ENCODE assay signal across 29 cellular contexts in genomic region chr4:187460016-187460415, GRCh38.
"Had no signal": no experiment of that assay in that cellular context is flagged by ENCODE, and none has a peak within 500 bp of the region (broad histone marks: within the 10 kb centered on the region; RNA-seq: fewer than 3 reads in every experiment).

No MANE protein-coding gene starts in this region.

- ATAC-seq: stimulated activated effector memory CD8-positive, alpha-beta T cell treated with anti-CD3 and anti-CD28 coated beads, Interleukin-12 subunit alpha, Interleukin-12 subunit beta, amount 100 ng/mL, for 72 hours; stimulated activated memory B cell treated with anti-CD40 and anti-IgM and Interleukin-4, amounts not matched to agents 10 μg/mL and 1 μg/mL and 100 μg/mL, for 72 hours; stimulated activated naive B cell treated with anti-CD40 and anti-IgM and Interleukin-4, amounts not matched to agents 10 μg/mL and 1 μg/mL and 100 μg/mL, for 72 hours; stimulated activated naive CD8-positive, alpha-beta T cell treated with anti-CD3 and anti-CD28 coated beads, Interleukin-15, amount 100 ng/mL, for 72 hours; stimulated activated naive CD8-positive, alpha-beta T cell treated with anti-CD3 and anti-CD28 coated beads, Interleukin-15, Interleukin-2, amounts not matched to agents 100 U/mL and 50 U/mL, for 24 hours; upper lobe of right lung had no signal

- FAIRE-seq: urothelium cell line had no signal

- H3K27ac Mint-ChIP-seq: stimulated activated effector memory CD8-positive, alpha-beta T cell treated with anti-CD3 and anti-CD28 coated beads, Interleukin-12 subunit alpha, Interleukin-12 subunit beta, amount 100 ng/mL, for 72 hours; stimulated activated memory B cell treated with anti-CD40 and anti-IgM and Interleukin-4, amounts not matched to agents 10 μg/mL and 1 μg/mL and 100 μg/mL, for 72 hours; stimulated activated naive B cell treated with anti-CD40 and anti-IgM and Interleukin-4, amounts not matched to agents 10 μg/mL and 1 μg/mL and 100 μg/mL, for 72 hours; stimulated activated naive CD8-positive, alpha-beta T cell treated with anti-CD3 and anti-CD28 coated beads, Interleukin-15, amount 100 ng/mL, for 72 hours; stimulated activated naive CD8-positive, alpha-beta T cell treated with anti-CD3 and anti-CD28 coated beads, Interleukin-15, Interleukin-2, amounts not matched to agents 100 ng/mL and 50 ng/mL, for 24 hours; type B pancreatic cell had no signal

- H3K4me3 ChIP-seq: stomach, suprapubic skin, testis, thoracic aorta, thyroid gland, tibial artery, tibial nerve, transverse colon, upper lobe of left lung, upper lobe of right lung, uterus, vagina had no signal

- H3K36me3 ChIP-seq: stomach, suprapubic skin, thoracic aorta, thyroid gland, tibial artery, tibial nerve, transverse colon, upper lobe of left lung, upper lobe of right lung, uterus, vagina had no signal

- H3K27me3 Mint-ChIP-seq: stimulated activated memory B cell treated with anti-CD40 and anti-IgM and Interleukin-4, amounts not matched to agents 10 μg/mL and 1 μg/mL and 100 μg/mL, for 72 hours; stimulated activated naive B cell treated with anti-CD40 and anti-IgM and Interleukin-4, amounts not matched to agents 10 μg/mL and 1 μg/mL and 100 μg/mL, for 72 hours; stimulated activated naive CD8-positive, alpha-beta T cell treated with anti-CD3 and anti-CD28 coated beads, Interleukin-15, amount 100 ng/mL, for 72 hours; stimulated activated naive CD8-positive, alpha-beta T cell treated with anti-CD3 and anti-CD28 coated beads, Interleukin-15, Interleukin-2, amounts not matched to agents 100 ng/mL and 50 ng/mL, for 24 hours; type B pancreatic cell had no signal

- H3K9me3 Mint-ChIP-seq: type B pancreatic cell had no signal

- DNase-seq: stimulated activated CD4-positive, alpha-beta T cell treated with anti-CD3 and anti-CD28 coated beads, Interleukin-2, amount 100 ng/mL, for 48 hours; stimulated activated CD4-positive, alpha-beta T cell treated with anti-CD3 and anti-CD28 coated beads, Interleukin-4, amount 100 ng/mL, for 1 hour; stimulated activated CD4-positive, alpha-beta T cell treated with anti-CD3 and anti-CD28 coated beads, Interleukin-4, amount 100 ng/mL, for 24 hours; stimulated activated CD4-positive, alpha-beta T cell treated with anti-CD3 and anti-CD28 coated beads, Interleukin-4, amount 100 ng/mL, for 4 hours; stimulated activated CD8-positive, alpha-beta memory T cell treated with anti-CD3 and anti-CD28 coated beads, Interleukin-4, amount 100 ng/mL, for 48 hours; stimulated activated naive B cell treated with anti-CD40 and anti-IgM and Interleukin-4, amounts not matched to agents 10 μg/mL and 1 μg/mL and 100 μg/mL, for 72 hours; stimulated activated naive CD4-positive, alpha-beta T cell; stimulated activated naive CD4-positive, alpha-beta T cell treated with Interleukin-2 at 50 U/mL for 16 hours; stimulated activated naive CD8-positive, alpha-beta T cell treated with anti-CD3 and anti-CD28 coated beads, Interleukin-15, amount 100 ng/mL, for 72 hours; stimulated activated naive CD8-positive, alpha-beta T cell treated with anti-CD3 and anti-CD28 coated beads, Interleukin-15, Interleukin-2, amounts not matched to agents 100 U/mL and 50 U/mL, for 24 hours; stomach; substantia nigra; testis; thyroid gland; tibial artery; transverse colon; trophoblast cell; upper lobe of left lung; upper lobe of right lung; uterus had no signal

- H3K36me3 Mint-ChIP-seq: stimulated activated effector memory CD8-positive, alpha-beta T cell treated with anti-CD3 and anti-CD28 coated beads, Interleukin-12 subunit alpha, Interleukin-12 subunit beta, amount 100 ng/mL, for 72 hours; stimulated activated memory B cell treated with anti-CD40 and anti-IgM and Interleukin-4, amounts not matched to agents 10 μg/mL and 1 μg/mL and 100 μg/mL, for 72 hours; stimulated activated naive B cell treated with anti-CD40 and anti-IgM and Interleukin-4, amounts not matched to agents 10 μg/mL and 1 μg/mL and 100 μg/mL, for 72 hours; type B pancreatic cell had no signal

- H3K27ac ChIP-seq: stomach, suprapubic skin, testis, thoracic aorta, thyroid gland, tibial artery, tibial nerve, transverse colon, upper lobe of left lung, upper lobe of right lung, uterus, vagina had no signal

- H3K4me1 ChIP-seq: stomach, suprapubic skin, testis, thyroid gland, tibial nerve, transverse colon, upper lobe of left lung, upper lobe of right lung, uterus, vagina had no signal

- H3K9me3 ChIP-seq: stomach, suprapubic skin, testis, thoracic aorta, thyroid gland, tibial artery, tibial nerve, transverse colon, upper lobe of left lung, upper lobe of right lung, uterus, vagina had no signal

- H3K4me3 Mint-ChIP-seq: stimulated activated effector memory CD8-positive, alpha-beta T cell treated with anti-CD3 and anti-CD28 coated beads, Interleukin-12 subunit alpha, Interleukin-12 subunit beta, amount 100 ng/mL, for 72 hours; stimulated activated memory B cell treated with anti-CD40 and anti-IgM and Interleukin-4, amounts not matched to agents 10 μg/mL and 1 μg/mL and 100 μg/mL, for 72 hours; stimulated activated naive B cell treated with anti-CD40 and anti-IgM and Interleukin-4, amounts not matched to agents 10 μg/mL and 1 μg/mL and 100 μg/mL, for 72 hours; stimulated activated naive CD8-positive, alpha-beta T cell treated with anti-CD3 and anti-CD28 coated beads, Interleukin-15, amount 100 ng/mL, for 72 hours; stimulated activated naive CD8-positive, alpha-beta T cell treated with anti-CD3 and anti-CD28 coated beads, Interleukin-15, Interleukin-2, amounts not matched to agents 100 ng/mL and 50 ng/mL, for 24 hours; type B pancreatic cell had no signal

- H3K27me3 ChIP-seq: stomach, suprapubic skin, testis, thyroid gland, tibial artery, tibial nerve, transverse colon, upper lobe of left lung, upper lobe of right lung, uterus, vagina had no signal

- H3K4me1 Mint-ChIP-seq: stimulated activated effector memory CD8-positive, alpha-beta T cell treated with anti-CD3 and anti-CD28 coated beads, Interleukin-12 subunit alpha, Interleukin-12 subunit beta, amount 100 ng/mL, for 72 hours; stimulated activated memory B cell treated with anti-CD40 and anti-IgM and Interleukin-4, amounts not matched to agents 10 μg/mL and 1 μg/mL and 100 μg/mL, for 72 hours; stimulated activated naive B cell treated with anti-CD40 and anti-IgM and Interleukin-4, amounts not matched to agents 10 μg/mL and 1 μg/mL and 100 μg/mL, for 72 hours; stimulated activated naive CD8-positive, alpha-beta T cell treated with anti-CD3 and anti-CD28 coated beads, Interleukin-15, amount 100 ng/mL, for 72 hours had no signal
